ENCODE assay signal across 9 cellular contexts in the genomic region with DNA sequence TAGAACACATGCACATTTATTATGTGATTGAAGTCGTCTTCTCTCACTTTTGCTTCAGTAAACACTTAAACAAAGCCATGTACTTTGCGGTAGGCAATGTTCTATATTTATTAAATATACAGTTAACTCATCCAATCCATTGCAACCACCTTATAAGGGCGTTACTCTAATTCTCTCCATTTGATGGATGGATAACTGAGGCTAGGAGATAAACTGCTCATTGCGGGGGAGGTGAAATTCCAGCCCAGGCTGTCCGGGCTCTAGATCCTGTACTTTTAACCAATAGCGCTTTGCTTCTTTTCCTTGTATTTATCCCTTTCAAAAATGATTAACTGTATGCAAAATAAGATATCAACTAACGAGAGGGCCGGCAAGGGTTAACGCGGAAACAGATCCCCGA. TPM values are rescaled to one million over a fixed set of nuclear protein-coding genes. Genes with fewer than 3 reads are reported as not detected.
DNase-seq lines count a peak whose midpoint lies in the region; ATAC-seq and TF ChIP-seq lines count a peak whose summit lies in the region.
"Had no signal": no experiment of that assay in that cellular context is flagged by ENCODE, and none has a peak within 500 bp of the region (broad histone marks: within the 10 kb centered on the region; RNA-seq: fewer than 3 reads in every experiment).

No MANE protein-coding gene starts in this region.

- no peak for TF ChIP-seq RAD21 in SK-N-SH (IDR thresholded peaks at IDR 0.05; ENCODE audit: low read length)

- H3K4me2 ChIP-seq in SK-N-SH: peak overlapping the region; percentile 96

- ATAC-seq in SK-N-SH treated with all-trans-retinoic acid at 6 μM for 48 hours (no peak), upper lobe of left lung (ENCODE audit: low FRiP score in 2 of 2) (no peak), HG02759 (IDR thresholded peaks at IDR 0.05; ENCODE audit: unreplicated experiment) (no peak), GM19023 (IDR thresholded peaks at IDR 0.05; ENCODE audit: unreplicated experiment) (no peak)
- no peak for ATAC-seq in naive thymus-derived CD4-positive, alpha-beta T cell
- ATAC-seq: activated CD4-positive, CD25-positive, alpha-beta regulatory T cell treated with anti-CD3 and anti-CD28 coated beads, Interleukin-2, amount 50 U/mL, for 24 hours had no signal

- TF ChIP-seq EP300 in SK-N-SH (IDR thresholded peaks at IDR 0.05; ENCODE audit: borderline replicate concordance in 1 of 2, low read depth in 1 of 2, low read length in 1 of 2) (no peak), upper lobe of left lung (IDR thresholded peaks at IDR 0.05) (no peak)

- peak overlapping the region in 1 of 2 experiments; percentile 72; a peak in 1 of 4 replicates for H3K27ac ChIP-seq in SK-N-SH (ENCODE audit: low read depth in 2 of 2, low read length in 1 of 2)
- H3K27ac ChIP-seq in naive thymus-derived CD4-positive, alpha-beta T cell (ENCODE audit: low read depth, low read length): no peak overlapping the region
- H3K27ac ChIP-seq in upper lobe of left lung: peak overlapping the region; percentile 85 to 94 (median 88)

- H3K27ac Mint-ChIP-seq in naive thymus-derived CD4-positive, alpha-beta T cell: no peak overlapping the region

- CTCF ChIA-PET in SK-N-SH (lab: Yijun Ruan, JAX): interaction anchor here (0.9 to 2.0 kb wide), 6 partner anchors 27 to 1126 kb away, joined by 3 to 7 read pairs (median 4); no protein-coding TSS in a partner anchor
- CTCF ChIA-PET in naive thymus-derived CD4-positive, alpha-beta T cell (lab: Charles Lee): no interaction called here

- peak overlapping the region in 6 of 10 donors; percentile 2 to 53 (median 20) for H3K4me3 Mint-ChIP-seq in naive thymus-derived CD4-positive, alpha-beta T cell

- H3K9me3 ChIP-seq in SK-N-SH (no peaks in the 10 kb centered on the region), upper lobe of left lung (no peaks in the 10 kb centered on the region)
- no peaks in the 10 kb centered on the region for H3K9me3 ChIP-seq in naive thymus-derived CD4-positive, alpha-beta T cell (ENCODE audit: control insufficient read depth in 2 of 3, low read length in 3 of 3)

- POLR2A ChIA-PET in SK-N-SH (lab: Yijun Ruan, JAX): no interaction called here
- POLR2A ChIA-PET in naive thymus-derived CD4-positive, alpha-beta T cell (lab: Charles Lee): no interaction called here

- H3K4me1 ChIP-seq in SK-N-SH (ENCODE audit: control insufficient read depth in 1 of 2, insufficient read depth in 2 of 2, low read depth in 1 of 2, low read length in 1 of 2) (peaks cover 0 to 13% of the 10 kb centered on the region in 2 experiments; a peak in 2 of 4 replicates), upper lobe of left lung (peaks cover 0 to 27% (median 3%) of the 10 kb centered on the region in 4 donors)
- H3K4me1 ChIP-seq in naive thymus-derived CD4-positive, alpha-beta T cell (ENCODE audit: control insufficient read depth in 2 of 2, insufficient read depth in 2 of 2, low read length in 2 of 2): no peaks in the 10 kb centered on the region

- intact Hi-C loops in naive thymus-derived CD4-positive, alpha-beta T cell (cut with micrococcal nuclease): no loop called here

- H3K36me3 Mint-ChIP-seq in naive thymus-derived CD4-positive, alpha-beta T cell: no peaks in the 10 kb centered on the region

- no peaks in the 10 kb centered on the region for H3K79me2 ChIP-seq in SK-N-SH (ENCODE audit: insufficient read depth)

- H3K4me3 ChIP-seq in SK-N-SH (ENCODE audit: low read depth in 2 of 2, low read length in 1 of 2): peak overlapping the region; percentile 72 to 81
- peak overlapping the region; percentile 67 for H3K4me3 ChIP-seq in epithelial cell of esophagus (ENCODE audit: low read length)
- H3K4me3 ChIP-seq in naive thymus-derived CD4-positive, alpha-beta T cell (ENCODE audit: low read length): no peak overlapping the region
- H3K4me3 ChIP-seq in upper lobe of left lung: peak overlapping the region in 3 of 4 donors; percentile 75 to 90 (median 81)

- peaks cover 37 to 61% (median 44%) of the 10 kb centered on the region in 5 donors for H3K27me3 Mint-ChIP-seq in naive thymus-derived CD4-positive, alpha-beta T cell

- peaks cover 0 to 8% (median 1%) of the 10 kb centered on the region in 11 donors for H3K9me3 Mint-ChIP-seq in naive thymus-derived CD4-positive, alpha-beta T cell

- H3K4me1 Mint-ChIP-seq in naive thymus-derived CD4-positive, alpha-beta T cell: peaks cover 0 to 18% (median 8%) of the 10 kb centered on the region in 7 donors

- H2AFZ ChIP-seq in SK-N-SH (ENCODE audit: low read depth): peak overlapping the region; percentile 93

- H3K36me3 ChIP-seq in SK-N-SH (replicated peaks in 1 of 2; ENCODE audit: control insufficient read depth in 1 of 2, insufficient read depth in 2 of 2, low read length in 1 of 2) (no peaks in the 10 kb centered on the region), upper lobe of left lung (no peaks in the 10 kb centered on the region)
- H3K36me3 ChIP-seq in naive thymus-derived CD4-positive, alpha-beta T cell (ENCODE audit: control insufficient read depth in 2 of 3, insufficient read depth in 3 of 3, low read length in 3 of 3): no peaks in the 10 kb centered on the region

- 23% methylated on average over 11 of the region's 11 CpGs for WGBS in SK-N-SH (ENCODE audit: low lambda C conversion rate)
- WGBS in upper lobe of left lung, 2 donors: 3% methylated on average over 11 of the region's 11 CpGs

- DNase-seq in SK-N-SH: no peak
- no peak for DNase-seq in epithelial cell of esophagus (ENCODE audit: low read depth)
- DNase-seq in naive thymus-derived CD4-positive, alpha-beta T cell: no peak
- DNase-seq in upper lobe of left lung: no peak
- no peak for DNase-seq in NCI-H2171 (lab: John Stamatoyannopoulos, UW)

- H4K20me1 ChIP-seq in SK-N-SH (ENCODE audit: insufficient read depth): no peaks in the 10 kb centered on the region

- H3F3A ChIP-seq in SK-N-SH (replicated peaks; ENCODE audit: insufficient read depth): peaks cover 16% of the 10 kb centered on the region

- H3K27me3 ChIP-seq in SK-N-SH (ENCODE audit: insufficient read depth): peaks cover 24% of the 10 kb centered on the region
- H3K27me3 ChIP-seq in naive thymus-derived CD4-positive, alpha-beta T cell (ENCODE audit: control insufficient read depth in 2 of 2, insufficient read depth in 2 of 2, low read length in 2 of 2): no peaks in the 10 kb centered on the region
- no peaks in the 10 kb centered on the region for H3K27me3 ChIP-seq in upper lobe of left lung

- TF ChIP-seq POLR2A in upper lobe of left lung (IDR thresholded peaks at IDR 0.05): no peak

- H3K9ac ChIP-seq in SK-N-SH: peak overlapping the region; percentile 37; the same call in 1 of the 2 replicates

- no peaks in the 10 kb centered on the region for H3K9me2 ChIP-seq in SK-N-SH

- TF ChIP-seq CTCF in SK-N-SH (IDR thresholded peaks at IDR 0.05) (no peak), epithelial cell of esophagus (IDR thresholded peaks at IDR 0.05; ENCODE audit: insufficient read depth, low read depth, low read length, missing control alignments) (no peak), upper lobe of left lung (IDR thresholded peaks at IDR 0.05) (no peak)

TF ChIP-seq in SK-N-SH, 30 proteins besides CTCF, POLR2A, EP300 and RAD21:
- no peak for TF ChIP-seq RFX5 (IDR thresholded peaks at IDR 0.05; ENCODE audit: low read length)
TF ChIP-seq in SK-N-SH: peak in this region for 0.

TF ChIP-seq in SK-N-SH treated with all-trans-retinoic acid at 6 μM for 48 hours, 23 proteins besides CTCF, POLR2A, EP300 and RAD21 (continues in another document):
- no peak for TF ChIP-seq PATZ1 (CRISPR knock-in tag; IDR thresholded peaks at IDR 0.05; ENCODE audit: borderline replicate concordance)
- TF ChIP-seq, protein P1, sequence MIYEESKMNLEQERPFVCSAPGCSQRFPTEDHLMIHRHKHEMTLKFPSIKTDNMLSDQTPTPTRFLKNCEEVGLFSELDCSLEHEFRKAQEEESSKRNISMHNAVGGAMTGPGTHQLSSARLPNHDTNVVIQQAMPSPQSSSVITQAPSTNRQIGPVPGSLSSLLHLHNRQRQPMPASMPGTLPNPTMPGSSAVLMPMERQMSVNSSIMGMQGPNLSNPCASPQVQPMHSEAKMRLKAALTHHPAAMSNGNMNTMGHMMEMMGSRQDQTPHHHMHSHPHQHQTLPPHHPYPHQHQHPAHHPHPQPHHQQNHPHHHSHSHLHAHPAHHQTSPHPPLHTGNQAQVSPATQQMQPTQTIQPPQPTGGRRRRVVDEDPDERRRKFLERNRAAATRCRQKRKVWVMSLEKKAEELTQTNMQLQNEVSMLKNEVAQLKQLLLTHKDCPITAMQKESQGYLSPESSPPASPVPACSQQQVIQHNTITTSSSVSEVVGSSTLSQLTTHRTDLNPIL (CRISPR knock-in tag; IDR thresholded peaks at IDR 0.05; ENCODE audit: low read depth): no peak

RNA-seq across cellular contexts. Expression of gene PLXDC2, which starts 1.2 kb away (rescaled TPM):
- polyA plus RNA-seq in SK-N-SH (2012; rRNA removed): 2.5 and 3.0 TPM in 2 replicates
- polyA plus RNA-seq in SK-N-SH (2012; cell fraction: cytosol; rRNA removed): 1.8 and 1.9 TPM in 2 replicates
- polyA plus RNA-seq in SK-N-SH (2012; cell fraction: nucleus; rRNA removed): 1.5 and 3.6 TPM in 2 replicates
- total RNA-seq in naive thymus-derived CD4-positive, alpha-beta T cell: 10 to 100 TPM in 1 of 5 experiments, 1 to 10 TPM in 3, under 1 TPM in 1; 0.12 to 42.4 (median 1.5) TPM
- polyA plus RNA-seq in naive thymus-derived CD4-positive, alpha-beta T cell: not detected
- total RNA-seq in upper lobe of left lung: 100 to 1,000 TPM in 1 of 6 donors, 10 to 100 TPM in 5; 39.0 to 129 (median 68.0) TPM
